In the genomic region with DNA sequence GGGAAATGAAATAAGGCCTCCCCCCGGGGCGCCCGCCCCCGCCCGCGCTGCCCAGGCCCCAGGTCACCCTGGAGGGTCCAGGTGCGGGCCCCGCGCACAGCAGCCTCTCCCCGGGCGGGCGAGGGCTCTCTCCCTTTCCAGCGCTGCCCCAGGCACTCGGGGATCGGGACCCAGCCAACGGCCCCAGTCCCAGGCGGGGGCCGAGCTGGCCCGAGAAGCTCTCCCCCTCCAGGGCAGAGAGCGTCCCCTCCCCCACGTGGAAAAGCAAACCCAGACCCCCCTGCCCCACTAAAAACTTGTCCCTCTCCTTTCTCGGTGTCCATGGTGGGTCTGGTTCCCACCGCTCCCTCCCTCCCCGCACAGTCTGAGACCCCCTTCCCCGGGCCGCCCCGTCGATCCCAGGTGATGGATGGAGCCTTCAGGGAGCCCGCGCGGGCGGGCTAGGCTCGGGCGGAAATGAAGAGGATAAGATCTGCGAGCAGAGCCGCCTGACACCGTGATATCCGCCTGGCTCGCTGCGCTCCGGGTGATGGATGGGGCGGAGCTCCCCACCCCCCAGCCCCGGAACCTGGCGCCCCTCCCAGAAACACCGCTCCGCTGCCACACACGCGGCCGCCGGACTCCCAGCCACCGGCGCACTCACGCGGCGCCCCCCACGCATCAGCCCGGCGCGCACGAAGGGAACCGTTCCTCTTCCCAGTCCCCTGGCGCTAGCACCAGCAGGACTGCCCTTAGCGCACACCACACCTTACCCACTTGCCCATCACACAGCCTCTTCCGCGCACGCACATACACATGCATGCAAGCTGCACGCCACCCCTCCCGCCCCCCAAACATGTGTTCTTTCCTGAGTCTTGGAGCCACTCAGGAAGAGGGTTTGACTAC, we compare ENCODE assay signal across 8 cellular contexts.
DNase-seq lines count a peak whose midpoint lies in the region; ATAC-seq and TF ChIP-seq lines count a peak whose summit lies in the region.

No MANE protein-coding gene starts in this region.

- peak; percentile 78 for ATAC-seq in activated T-helper 17 cell treated with anti-CD3 and anti-CD28 coated beads, Interleukin-2, amount 50 U/mL, for 72 hours (replicated peaks)
- no peak for ATAC-seq in HG02981 (IDR thresholded peaks at IDR 0.05; ENCODE audit: unreplicated experiment)

- H3K4me3 ChIP-seq in GM23248, result peak overlapping the region; percentile 77
- peak overlapping the region; percentile 66 for H3K4me3 ChIP-seq in rectal smooth muscle tissue (ENCODE audit: low read length)

- H3K79me2 ChIP-seq in GM23248 (ENCODE audit: insufficient read depth), result no peaks in the 10 kb centered on the region

- peak overlapping the region; percentile 51 for H3K4me2 ChIP-seq in GM23248 (ENCODE audit: unreplicated experiment)

- H3F3A ChIP-seq in GM23248 (ENCODE audit: insufficient read depth), result no peaks in the 10 kb centered on the region

- in situ Hi-C loops in GM23248 (cut with MboI), result no loop called here

- H3K9me3 ChIP-seq in GM23248 (ENCODE audit: low read depth), result no peaks in the 10 kb centered on the region

- peaks cover 18% of the 10 kb centered on the region for H3K4me1 Mint-ChIP-seq in activated T-helper 17 cell treated with anti-CD3 and anti-CD28 coated beads, Interleukin-2, amount 50 U/mL, for 72 hours
- H3K4me1 Mint-ChIP-seq in glutamatergic neuron (ENCODE audit: low read depth, unreplicated experiment), result peaks cover 8% of the 10 kb centered on the region

- H3K36me3 ChIP-seq in GM23248 (ENCODE audit: low read depth), result no peaks in the 10 kb centered on the region
- H3K36me3 ChIP-seq in rectal smooth muscle tissue (ENCODE audit: control insufficient read depth, insufficient read depth, low read length), result no peaks in the 10 kb centered on the region

- 7 to 10% methylated on average over 37 to 64 of the region's 68 CpGs for WGBS in GM23248 (ENCODE audit: low coverage in 1 of 2, low lambda C conversion rate in 2 of 2, missing lambda C conversion rate in 2 of 2), 2 experiments

- peak overlapping the region; percentile 63 for H3K9ac ChIP-seq in GM23248
- peak overlapping the region; percentile 27 for H3K9ac ChIP-seq in rectal smooth muscle tissue (ENCODE audit: low read length)

- H3K9me2 ChIP-seq in GM23248 (ENCODE audit: insufficient read depth), result no peaks in the 10 kb centered on the region

- peak overlapping the region; percentile 84 for H2AFZ ChIP-seq in GM23248

- no peak overlapping the region for H3K27ac ChIP-seq in GM23248
- H3K27ac ChIP-seq in rectal smooth muscle tissue (ENCODE audit: low read depth, low read length), result peak overlapping the region; percentile 47

- H3K27ac Mint-ChIP-seq in activated T-helper 17 cell treated with anti-CD3 and anti-CD28 coated beads, Interleukin-2, amount 50 U/mL, for 72 hours, result peak overlapping the region; percentile 35
- H3K27ac Mint-ChIP-seq in glutamatergic neuron (ENCODE audit: unreplicated experiment), result no peak overlapping the region

- no peaks in the 10 kb centered on the region for H3K9me3 Mint-ChIP-seq in activated T-helper 17 cell treated with anti-CD3 and anti-CD28 coated beads, Interleukin-2, amount 50 U/mL, for 72 hours
- H3K9me3 Mint-ChIP-seq in glutamatergic neuron (ENCODE audit: unreplicated experiment), result peaks cover 2% of the 10 kb centered on the region

- no peaks in the 10 kb centered on the region for H3K4me1 ChIP-seq in GM23248 (ENCODE audit: insufficient read depth)
- no peaks in the 10 kb centered on the region for H3K4me1 ChIP-seq in rectal smooth muscle tissue (ENCODE audit: control insufficient read depth, insufficient read depth, low read length)

- peak overlapping the region; percentile 83 for H3K4me3 Mint-ChIP-seq in activated T-helper 17 cell treated with anti-CD3 and anti-CD28 coated beads, Interleukin-2, amount 50 U/mL, for 72 hours
- peak overlapping the region; percentile 42 for H3K4me3 Mint-ChIP-seq in glutamatergic neuron (ENCODE audit: unreplicated experiment)

- H4K20me1 ChIP-seq in GM23248 (ENCODE audit: insufficient read depth), result no peaks in the 10 kb centered on the region

- TF ChIP-seq CTCF in glutamatergic neuron (IDR thresholded peaks at IDR 0.05; ENCODE audit: partially characterized antibody, unreplicated experiment), result no peak

- H3K36me3 Mint-ChIP-seq in activated T-helper 17 cell treated with anti-CD3 and anti-CD28 coated beads, Interleukin-2, amount 50 U/mL, for 72 hours (ENCODE audit: low read depth), result no peaks in the 10 kb centered on the region
- H3K36me3 Mint-ChIP-seq in glutamatergic neuron (ENCODE audit: unreplicated experiment), result peaks cover 4% of the 10 kb centered on the region

- H3K27me3 Mint-ChIP-seq in activated T-helper 17 cell treated with anti-CD3 and anti-CD28 coated beads, Interleukin-2, amount 50 U/mL, for 72 hours, result no peaks in the 10 kb centered on the region
- H3K27me3 Mint-ChIP-seq in glutamatergic neuron (ENCODE audit: unreplicated experiment), result peaks cover 22% of the 10 kb centered on the region

- DNase-seq in ELF-1 (ENCODE audit: low read depth, low spot score), result peak; percentile 37
- peak; percentile 22 for DNase-seq in GM23248
- peak; percentile 26 for DNase-seq in NCI-H82 treated with DMSO at 0.1 percent for 48 hours (lab: John Stamatoyannopoulos, UW; ENCODE audit: unreplicated experiment)
- peak; percentile 41 for DNase-seq in glutamatergic neuron
- DNase-seq in RKO (ENCODE audit: low spot score), result no peak

- H3K27me3 ChIP-seq in GM23248 (replicated peaks; ENCODE audit: insufficient read depth) (peaks cover 20% of the 10 kb centered on the region), rectal smooth muscle tissue (ENCODE audit: control insufficient read depth, insufficient read depth, low read length) (no peaks in the 10 kb centered on the region)
